39 cellular contexts compared by ENCODE assay signal in genomic region chr7:136105191-136105590, GRCh38.
"Had no signal": no experiment of that assay in that cellular context is flagged by ENCODE, and none has a peak within 500 bp of the region (broad histone marks: within the 10 kb centered on the region; RNA-seq: fewer than 3 reads in every experiment).

No MANE protein-coding gene starts in this region.

- H3K27ac ChIP-seq: adrenal gland, ascending aorta, brain microvascular endothelial cell, breast epithelium, cardiac muscle cell had no signal

- H3K36me3 Mint-ChIP-seq: activated naive CD4-positive, alpha-beta T cell treated with anti-CD3 and anti-CD28 coated beads, Interleukin-2, amount 10 ng/mL, durations not matched to agents 7 days and 5 days; activated naive CD8-positive, alpha-beta T cell treated with anti-CD3 and anti-CD28 coated beads, Interleukin-2, amount 10 ng/mL, durations not matched to agents 7 days and 5 days; brain had no signal

- H3K4me3 Mint-ChIP-seq: activated naive CD4-positive, alpha-beta T cell treated with anti-CD3 and anti-CD28 coated beads for 36 hours; activated naive CD4-positive, alpha-beta T cell treated with anti-CD3 and anti-CD28 coated beads, Interleukin-2, amount 10 ng/mL, durations not matched to agents 7 days and 5 days; activated naive CD4-positive, alpha-beta T cell treated with anti-CD3 and anti-CD28 coated beads, Interleukin-2, amount 50 U/mL, for 24 hours; activated naive CD8-positive, alpha-beta T cell; activated naive CD8-positive, alpha-beta T cell treated with anti-CD3 and anti-CD28 coated beads for 36 hours; activated naive CD8-positive, alpha-beta T cell treated with anti-CD3 and anti-CD28 coated beads, Interleukin-2, amount 10 ng/mL, durations not matched to agents 7 days and 5 days; activated naive CD8-positive, alpha-beta T cell treated with anti-CD3 and anti-CD28 coated beads, Interleukin-2, amount 50 U/mL, for 24 hours; activated T-cell treated with anti-CD3 and anti-CD28 coated beads, Interleukin-2, amount 50 U/mL, for 24 hours; activated T-cell treated with anti-CD3 and anti-CD28 coated beads, Interleukin-2, amount 50 U/mL, for 4 hours; activated T-cell treated with anti-CD3 and anti-CD28 coated beads, Interleukin-2, amount 50 U/mL, for 72 hours; activated T-helper 1 cell treated with anti-CD3 and anti-CD28 coated beads, Interleukin-12 subunit alpha, Interleukin-12 subunit beta, Interleukin-2, Interleukin-4 antibody, amounts not matched to agents 30 ng/mL and 10 ng/mL and 1 ng/mL, durations not matched to agents 14 hours and 24 hours and 36 hours; activated T-helper 17 cell treated with anti-CD3 and anti-CD28 coated beads, Interleukin-2, amount 50 U/mL, for 72 hours; brain; central memory CD8-positive, alpha-beta T cell had no signal

- H3K4me1 ChIP-seq: adrenal gland, ascending aorta, breast epithelium had no signal

- H3K27ac Mint-ChIP-seq: activated naive CD4-positive, alpha-beta T cell treated with anti-CD3 and anti-CD28 coated beads for 36 hours; activated naive CD4-positive, alpha-beta T cell treated with anti-CD3 and anti-CD28 coated beads, Interleukin-2, amount 10 ng/mL, durations not matched to agents 7 days and 5 days; activated naive CD4-positive, alpha-beta T cell treated with anti-CD3 and anti-CD28 coated beads, Interleukin-2, amount 50 U/mL, for 24 hours; activated naive CD4-positive, alpha-beta T cell treated with anti-CD3 and anti-CD28 coated beads, Interleukin-2, amount 50 U/mL, for 72 hours; activated naive CD8-positive, alpha-beta T cell; activated naive CD8-positive, alpha-beta T cell treated with anti-CD3 and anti-CD28 coated beads for 36 hours; activated naive CD8-positive, alpha-beta T cell treated with anti-CD3 and anti-CD28 coated beads, Interleukin-2, amount 10 ng/mL, durations not matched to agents 7 days and 5 days; activated naive CD8-positive, alpha-beta T cell treated with anti-CD3 and anti-CD28 coated beads, Interleukin-2, amount 50 U/mL, for 24 hours; activated T-cell treated with anti-CD3 and anti-CD28 coated beads, Interleukin-2, amount 50 U/mL, for 24 hours; activated T-cell treated with anti-CD3 and anti-CD28 coated beads, Interleukin-2, amount 50 U/mL, for 72 hours; activated T-helper 1 cell treated with anti-CD3 and anti-CD28 coated beads, Interleukin-12 subunit alpha, Interleukin-12 subunit beta, Interleukin-2, Interleukin-4 antibody, amounts not matched to agents 30 ng/mL and 10 ng/mL and 1 ng/mL, durations not matched to agents 14 hours and 24 hours and 36 hours; activated T-helper 17 cell treated with anti-CD3 and anti-CD28 coated beads, Interleukin-2, amount 50 U/mL, for 72 hours; activated T-helper 2 cell treated with anti-CD3 and anti-CD28 coated beads, Interferon-gamma antibody, Interleukin-2, Interleukin-4, amounts not matched to agents 10 μg/mL and 5 μg/mL and 100 μg/mL, durations not matched to agents 14 hours and 24 hours and 36 hours; brain had no signal

- H3K27me3 Mint-ChIP-seq: activated naive CD4-positive, alpha-beta T cell treated with anti-CD3 and anti-CD28 coated beads, Interleukin-2, amount 10 ng/mL, durations not matched to agents 7 days and 5 days; activated naive CD4-positive, alpha-beta T cell treated with anti-CD3 and anti-CD28 coated beads, Interleukin-2, amount 50 U/mL, for 24 hours; activated naive CD8-positive, alpha-beta T cell; activated naive CD8-positive, alpha-beta T cell treated with anti-CD3 and anti-CD28 coated beads for 36 hours; activated naive CD8-positive, alpha-beta T cell treated with anti-CD3 and anti-CD28 coated beads, Interleukin-2, amount 10 ng/mL, durations not matched to agents 7 days and 5 days; activated naive CD8-positive, alpha-beta T cell treated with anti-CD3 and anti-CD28 coated beads, Interleukin-2, amount 50 U/mL, for 24 hours; activated T-cell treated with anti-CD3 and anti-CD28 coated beads, Interleukin-2, amount 50 U/mL, for 24 hours; activated T-helper 17 cell treated with anti-CD3 and anti-CD28 coated beads, Interleukin-2, amount 50 U/mL, for 72 hours; central memory CD8-positive, alpha-beta T cell had no signal

- DNase-seq: activated effector memory CD4-positive, alpha-beta T cell treated with anti-CD3 and anti-CD28 coated beads, Interleukin-2, amount 50 U/mL, for 16 hours; activated effector memory CD4-positive, alpha-beta T cell treated with Interleukin-2 at 50 U/mL for 16 hours; activated gamma-delta T cell; activated gamma-delta T cell treated with Interleukin-2 at 50 U/mL for 16 hours; activated naive CD4-positive, alpha-beta T cell; activated naive CD4-positive, alpha-beta T cell treated with anti-CD3 and anti-CD28 coated beads for 36 hours; activated naive CD4-positive, alpha-beta T cell treated with anti-CD3 and anti-CD28 coated beads, Interleukin-2, amount 10 ng/mL, durations not matched to agents 7 days and 5 days; activated naive CD4-positive, alpha-beta T cell treated with anti-CD3 and anti-CD28 coated beads, Interleukin-2, amount 50 U/mL, for 16 hours; activated naive CD4-positive, alpha-beta T cell treated with Interleukin-2 at 50 U/mL for 16 hours; activated naive CD8-positive, alpha-beta T cell treated with anti-CD3 and anti-CD28 coated beads for 36 hours; activated naive CD8-positive, alpha-beta T cell treated with anti-CD3 and anti-CD28 coated beads, Interleukin-2, amount 10 ng/mL, durations not matched to agents 7 days and 5 days; activated naive CD8-positive, alpha-beta T cell treated with anti-CD3 and anti-CD28 coated beads, Interleukin-2, amount 50 U/mL, for 24 hours; activated T-cell treated with anti-CD3 and anti-CD28 coated beads, Interleukin-2, amount 50 U/mL, for 24 hours; activated T-cell treated with anti-CD3 and anti-CD28 coated beads, Interleukin-2, amount 50 U/mL, for 4 hours; activated T-cell treated with anti-CD3 and anti-CD28 coated beads, Interleukin-2, amount 50 U/mL, for 48 hours; activated T-cell treated with anti-CD3 and anti-CD28 coated beads, Interleukin-2, amount 50 U/mL, for 72 hours; adrenal gland; amniotic stem cell; amygdala; anterior cingulate cortex; aorta; body of pancreas; brain microvascular endothelial cell; caudate nucleus; central memory CD4-positive, alpha-beta T cell; cerebellar nuclear complex had no signal

- H3K4me1 Mint-ChIP-seq: activated naive CD4-positive, alpha-beta T cell treated with anti-CD3 and anti-CD28 coated beads, Interleukin-2, amount 10 ng/mL, durations not matched to agents 7 days and 5 days; activated naive CD4-positive, alpha-beta T cell treated with anti-CD3 and anti-CD28 coated beads, Interleukin-2, amount 50 U/mL, for 24 hours; activated naive CD8-positive, alpha-beta T cell treated with anti-CD3 and anti-CD28 coated beads for 36 hours; activated naive CD8-positive, alpha-beta T cell treated with anti-CD3 and anti-CD28 coated beads, Interleukin-2, amount 10 ng/mL, durations not matched to agents 7 days and 5 days; activated naive CD8-positive, alpha-beta T cell treated with anti-CD3 and anti-CD28 coated beads, Interleukin-2, amount 50 U/mL, for 24 hours; activated T-helper 17 cell treated with anti-CD3 and anti-CD28 coated beads, Interleukin-2, amount 50 U/mL, for 72 hours; brain had no signal

- H3K4me3 ChIP-seq: adrenal gland, ascending aorta, body of pancreas, breast epithelium, cardiac muscle cell had no signal

- H3K36me3 ChIP-seq: adrenal gland, ascending aorta, brain microvascular endothelial cell, breast epithelium, cardiac muscle cell had no signal

- H3K9me3 Mint-ChIP-seq: activated naive CD4-positive, alpha-beta T cell treated with anti-CD3 and anti-CD28 coated beads, Interleukin-2, amount 10 ng/mL, durations not matched to agents 7 days and 5 days; activated T-helper 17 cell treated with anti-CD3 and anti-CD28 coated beads, Interleukin-2, amount 50 U/mL, for 72 hours; central memory CD8-positive, alpha-beta T cell had no signal

- FAIRE-seq: astrocyte, bronchial epithelial cell had no signal

- H3K27me3 ChIP-seq: adrenal gland, ascending aorta, body of pancreas, brain microvascular endothelial cell, breast epithelium, cardiac muscle cell had no signal

- H3K9me3 ChIP-seq: adrenal gland, ascending aorta, body of pancreas had no signal

- ATAC-seq: activated naive CD4-positive, alpha-beta T cell treated with anti-CD3 and anti-CD28 coated beads, Interleukin-2, amount 50 U/mL, for 72 hours; activated naive CD8-positive, alpha-beta T cell treated with anti-CD3 and anti-CD28 coated beads, Interleukin-2, amount 50 U/mL, for 24 hours; activated T-cell treated with anti-CD3 and anti-CD28 coated beads, Interleukin-2, amount 50 U/mL, for 4 hours; activated T-cell treated with anti-CD3 and anti-CD28 coated beads, Interleukin-2, amount 50 U/mL, for 72 hours; activated T-helper 17 cell treated with anti-CD3 and anti-CD28 coated beads, Interleukin-2, amount 50 U/mL, for 72 hours; body of pancreas had no signal
